Comparison of ENCODE assay signal across 20 cellular contexts in genomic region chr2:3159801-3160545, GRCh38.
"Had no signal": no experiment of that assay in that cellular context is flagged by ENCODE, and none has a peak within 500 bp of the region (broad histone marks: within the 10 kb centered on the region; RNA-seq: fewer than 3 reads in every experiment).

No MANE protein-coding gene starts in this region.

- H2AFZ ChIP-seq: parathyroid adenoma had no signal

- H3K4me1 Mint-ChIP-seq: immature natural killer cell had no signal

- H3K36me3 ChIP-seq: colonic mucosa, esophagus squamous epithelium, gastroesophageal sphincter, right atrium auricular region, sigmoid colon, uterus had no signal

- DNase-seq: colonic mucosa; dermis blood vessel endothelial cell; esophagus squamous epithelium; glutamatergic neuron; immature natural killer cell; kidney; left colon; mammary epithelial cell; mucosa of descending colon; naive thymus-derived CD8-positive, alpha-beta T cell; occipital lobe; sigmoid colon; stimulated activated CD4-positive, alpha-beta T cell treated with anti-CD3 and anti-CD28 coated beads, Interleukin-12 subunit alpha, Interleukin-12 subunit beta, amount 100 ng/mL, for 4 hours; stimulated activated naive CD4-positive, alpha-beta T cell treated with Interleukin-2 at 50 U/mL for 16 hours; uterus had no signal

- H3K27ac ChIP-seq: colonic mucosa, esophagus squamous epithelium, gastroesophageal sphincter, parathyroid adenoma, right atrium auricular region, sigmoid colon, skin epidermis, uterus had no signal

- H3K4me1 ChIP-seq: colonic mucosa, gastroesophageal sphincter, parathyroid adenoma, right atrium auricular region, sigmoid colon, uterus had no signal

- H3K4me3 Mint-ChIP-seq: immature natural killer cell; naive thymus-derived CD8-positive, alpha-beta T cell; type B pancreatic cell had no signal

- H3K27me3 ChIP-seq: colonic mucosa, esophagus squamous epithelium, gastroesophageal sphincter, right atrium auricular region, sigmoid colon, uterus had no signal

- H3K27ac Mint-ChIP-seq: immature natural killer cell; naive thymus-derived CD8-positive, alpha-beta T cell; type B pancreatic cell had no signal

- FAIRE-seq: kidney had no signal

- H3K9me3 Mint-ChIP-seq: type B pancreatic cell had no signal

- H3K9me3 ChIP-seq: colonic mucosa had no signal

- H3K27me3 Mint-ChIP-seq: naive thymus-derived CD8-positive, alpha-beta T cell; type B pancreatic cell had no signal

- H3K4me3 ChIP-seq: colonic mucosa, esophagus squamous epithelium, gastroesophageal sphincter, mucosa of descending colon, right atrium auricular region, sigmoid colon, skin epidermis, uterus had no signal

- H3K79me2 ChIP-seq: parathyroid adenoma had no signal

- H3K9ac ChIP-seq: parathyroid adenoma had no signal

- ATAC-seq: gastroesophageal sphincter; left colon; mucosa of descending colon; naive thymus-derived CD8-positive, alpha-beta T cell had no signal
